In genomic region chr16:28330232-28330631, GRCh38 we compare ENCODE assay signal across 1 cellular context.
TF ChIP-seq lines count a peak whose summit lies in the region.

No MANE protein-coding gene starts in this region.

TF ChIP-seq in K562, 482 proteins besides CTCF, POLR2A, EP300 and RAD21 (continued from another document):
- TF ChIP-seq VEZF1 (CRISPR knock-in tag; IDR thresholded peaks at IDR 0.05): peak; percentile 24; the same call in 1 of the 2 replicates
